In the genomic region with DNA sequence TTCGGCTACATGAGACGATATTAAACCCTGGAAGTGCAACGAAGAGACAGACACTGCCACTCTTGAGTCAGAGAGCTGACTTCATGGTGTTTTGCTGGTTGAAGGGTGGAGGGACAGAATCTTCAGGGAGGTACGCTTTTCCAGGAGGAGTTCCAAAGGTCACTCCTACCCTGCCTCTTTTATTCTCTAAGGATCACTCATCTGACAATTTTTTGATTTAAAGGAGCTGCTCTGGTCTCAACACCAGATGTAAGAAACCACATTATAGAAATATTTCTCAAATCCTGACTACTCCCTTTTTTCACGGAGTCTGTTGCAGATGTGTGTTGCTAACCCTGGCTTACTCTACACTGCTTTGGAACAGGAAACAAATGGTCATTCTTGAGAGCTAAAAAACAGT, we compare ENCODE assay signal across 16 cellular contexts.
DNase-seq lines count a peak whose midpoint lies in the region; ATAC-seq and TF ChIP-seq lines count a peak whose summit lies in the region.
"Had no signal": no experiment of that assay in that cellular context is flagged by ENCODE, and none has a peak within 500 bp of the region (broad histone marks: within the 10 kb centered on the region; RNA-seq: fewer than 3 reads in every experiment).

No MANE protein-coding gene starts in this region.

- DNase-seq in adipocyte (ENCODE audit: low read depth) (no peak), myocyte (ENCODE audit: low read depth) (peak; percentile 21), vagina (ENCODE audit: extremely low spot score in 2 of 2) (no peak), H7 (no peak), dorsolateral prefrontal cortex (no peak)
- DNase-seq: activated CD4-positive, alpha-beta T cell treated with anti-CD3 and anti-CD28 coated beads, Interleukin-2, amount 10 ng/mL, durations not matched to agents 24 days and 14 days; immature natural killer cell; NCI-H2107; NCI-H510A; NK-92 treated with Interleukin-12 subunit alpha and Interleukin-12 subunit beta, amount 100 ng/mL, for 24 hours; posterior cingulate gyrus had no signal

- H3K9me3 ChIP-seq in adipocyte (ENCODE audit: control insufficient read depth, low read length) (no peaks in the 10 kb centered on the region), gastroesophageal sphincter (no peaks in the 10 kb centered on the region), vagina (no peaks in the 10 kb centered on the region)
- H3K9me3 ChIP-seq: breast epithelium had no signal

- H3K4me1 ChIP-seq in adipocyte (ENCODE audit: control insufficient read depth, insufficient read depth, low read length) (peaks cover 28% of the 10 kb centered on the region), gastroesophageal sphincter (peaks cover 2 to 53% (median 14%) of the 10 kb centered on the region in 3 donors), vagina (no peaks in the 10 kb centered on the region)
- H3K4me1 ChIP-seq: breast epithelium had no signal

- H3K27ac ChIP-seq in gastroesophageal sphincter (peak overlapping the region; percentile 19 to 80 (median 35)), vagina (peak overlapping the region; percentile 17), dorsolateral prefrontal cortex (no peak overlapping the region)
- H3K27ac ChIP-seq: breast epithelium, HL-60 had no signal

- TF ChIP-seq POLR2A in gastroesophageal sphincter (IDR thresholded peaks at IDR 0.05) (no peak), vagina (IDR thresholded peaks at IDR 0.05) (no peak)

- H3K36me3 ChIP-seq in adipocyte (ENCODE audit: control insufficient read depth, insufficient read depth, low read length, severe bottlenecking): peaks cover 47% of the 10 kb centered on the region
- H3K36me3 ChIP-seq in gastroesophageal sphincter: peaks cover 0 to 19% of the 10 kb centered on the region in 2 donors
- H3K36me3 ChIP-seq in vagina: peaks cover 0 to 5% of the 10 kb centered on the region in 2 donors
- H3K36me3 ChIP-seq in H7 (replicated peaks; ENCODE audit: control insufficient read depth, insufficient read depth, low read length): no peaks in the 10 kb centered on the region
- H3K36me3 ChIP-seq: breast epithelium had no signal

- whole genome bisulfite sequencing in gastroesophageal sphincter (ENCODE audit: low coverage in 1 of 2), 2 donors: 53 to 66% methylated on average over 5 of the region's 5 CpGs

- peak; percentile 41 for ATAC-seq in gastroesophageal sphincter
- ATAC-seq in HG03571 (IDR thresholded peaks at IDR 0.05; ENCODE audit: unreplicated experiment): no peak
- ATAC-seq: natural killer cell treated with Interleukin-12 subunit alpha and Interleukin-12 subunit beta and Interleukin-15 and Interleukin-18, amount 100 ng/mL, for 72 hours had no signal

- peak overlapping the region; percentile 18 for H3K9ac ChIP-seq in adipocyte (ENCODE audit: low read length)

- no peaks in the 10 kb centered on the region for H3K27me3 ChIP-seq in adipocyte (replicated peaks; ENCODE audit: control insufficient read depth, insufficient read depth, low read length)
- no peaks in the 10 kb centered on the region for H3K27me3 ChIP-seq in gastroesophageal sphincter
- no peaks in the 10 kb centered on the region for H3K27me3 ChIP-seq in vagina
- no peaks in the 10 kb centered on the region for H3K27me3 ChIP-seq in H7 (ENCODE audit: control insufficient read depth, insufficient read depth, low read length)
- no peaks in the 10 kb centered on the region for H3K27me3 ChIP-seq in dorsolateral prefrontal cortex
- H3K27me3 ChIP-seq: breast epithelium had no signal

- TF ChIP-seq CTCF in gastroesophageal sphincter (IDR thresholded peaks at IDR 0.05): no peak
- TF ChIP-seq CTCF in vagina (IDR thresholded peaks at IDR 0.05): no peak
- TF ChIP-seq CTCF in dorsolateral prefrontal cortex (IDR thresholded peaks at IDR 0.05 in 54 of 56, conservative IDR thresholded peaks at IDR 0.05 in 2 of 56; ENCODE audit: low read depth in 1 of 56, partially characterized antibody in 56 of 56): no peak

- TF ChIP-seq EP300 in gastroesophageal sphincter (IDR thresholded peaks at IDR 0.05): no peak

- H3K4me3 ChIP-seq in adipocyte (ENCODE audit: low read length) (peak overlapping the region; percentile 45), gastroesophageal sphincter (no peak overlapping the region), vagina (no peak overlapping the region), H7 (ENCODE audit: insufficient read depth, low read depth, low read length) (no peak overlapping the region), dorsolateral prefrontal cortex (no peak overlapping the region)
- H3K4me3 ChIP-seq: breast epithelium had no signal

- intact Hi-C loops in vagina (cut with DNase I) (no loop called here), dorsolateral prefrontal cortex (cut with DNase I) (loop anchor here in 1 of 2 donors (10.0 kb wide), 1 partner anchor 120 kb away; the partner anchor contains the start of gene SEMA3C)

Comparison
In these comparisons a context has a peak if more than half of its experiments do, and no peak if none do; other contexts are left out.
1. H3K27ac ChIP-seq: peak in gastroesophageal sphincter (4 of 4) and vagina (single experiment); none in dorsolateral prefrontal cortex (0 of 59).